In the genomic region with DNA sequence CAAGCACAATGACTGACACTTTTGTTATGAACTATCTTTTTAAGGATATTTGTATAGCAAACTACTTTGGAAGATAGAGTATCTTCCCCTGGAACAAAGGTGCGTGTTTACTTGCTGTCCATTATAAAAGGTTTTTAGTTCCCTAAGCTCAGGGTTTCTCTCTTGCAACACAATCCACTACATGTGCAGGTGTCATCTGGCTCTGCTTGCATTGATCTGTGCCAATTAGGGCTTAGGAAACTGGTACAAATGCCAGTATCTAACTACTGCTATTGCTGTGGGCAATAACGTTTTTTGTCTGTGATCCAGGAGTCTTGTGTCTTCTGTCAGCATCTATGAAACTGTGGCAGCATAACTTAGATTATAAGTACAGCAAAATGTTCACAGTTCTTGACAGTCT, we compare ENCODE assay signal across 1 cellular context.
TF ChIP-seq lines count a peak whose summit lies in the region.

No MANE protein-coding gene starts in this region.

TF ChIP-seq in HCT116, 20 proteins besides CTCF, POLR2A, EP300 and RAD21 (continued from another document):
- TF ChIP-seq YY1 (IDR thresholded peaks at IDR 0.05; ENCODE audit: extremely low read depth, insufficient replicate concordance, low read depth, low read length) (no peak), ELF1 (IDR thresholded peaks at IDR 0.05; ENCODE audit: borderline replicate concordance, low read depth) (no peak), SRF (IDR thresholded peaks at IDR 0.05; ENCODE audit: low read depth) (no peak), SP1 (IDR thresholded peaks at IDR 0.05; ENCODE audit: low read depth) (no peak), EZH2phosphoT487 (IDR thresholded peaks at IDR 0.05; ENCODE audit: borderline replicate concordance) (no peak), CBX3 (IDR thresholded peaks at IDR 0.05; ENCODE audit: low read depth) (no peak)
- TF ChIP-seq, protein P1, sequence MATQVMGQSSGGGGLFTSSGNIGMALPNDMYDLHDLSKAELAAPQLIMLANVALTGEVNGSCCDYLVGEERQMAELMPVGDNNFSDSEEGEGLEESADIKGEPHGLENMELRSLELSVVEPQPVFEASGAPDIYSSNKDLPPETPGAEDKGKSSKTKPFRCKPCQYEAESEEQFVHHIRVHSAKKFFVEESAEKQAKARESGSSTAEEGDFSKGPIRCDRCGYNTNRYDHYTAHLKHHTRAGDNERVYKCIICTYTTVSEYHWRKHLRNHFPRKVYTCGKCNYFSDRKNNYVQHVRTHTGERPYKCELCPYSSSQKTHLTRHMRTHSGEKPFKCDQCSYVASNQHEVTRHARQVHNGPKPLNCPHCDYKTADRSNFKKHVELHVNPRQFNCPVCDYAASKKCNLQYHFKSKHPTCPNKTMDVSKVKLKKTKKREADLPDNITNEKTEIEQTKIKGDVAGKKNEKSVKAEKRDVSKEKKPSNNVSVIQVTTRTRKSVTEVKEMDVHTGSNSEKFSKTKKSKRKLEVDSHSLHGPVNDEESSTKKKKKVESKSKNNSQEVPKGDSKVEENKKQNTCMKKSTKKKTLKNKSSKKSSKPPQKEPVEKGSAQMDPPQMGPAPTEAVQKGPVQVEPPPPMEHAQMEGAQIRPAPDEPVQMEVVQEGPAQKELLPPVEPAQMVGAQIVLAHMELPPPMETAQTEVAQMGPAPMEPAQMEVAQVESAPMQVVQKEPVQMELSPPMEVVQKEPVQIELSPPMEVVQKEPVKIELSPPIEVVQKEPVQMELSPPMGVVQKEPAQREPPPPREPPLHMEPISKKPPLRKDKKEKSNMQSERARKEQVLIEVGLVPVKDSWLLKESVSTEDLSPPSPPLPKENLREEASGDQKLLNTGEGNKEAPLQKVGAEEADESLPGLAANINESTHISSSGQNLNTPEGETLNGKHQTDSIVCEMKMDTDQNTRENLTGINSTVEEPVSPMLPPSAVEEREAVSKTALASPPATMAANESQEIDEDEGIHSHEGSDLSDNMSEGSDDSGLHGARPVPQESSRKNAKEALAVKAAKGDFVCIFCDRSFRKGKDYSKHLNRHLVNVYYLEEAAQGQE (IDR thresholded peaks at IDR 0.05; ENCODE audit: low read depth), result no peak
- TF ChIP-seq, protein P2, sequence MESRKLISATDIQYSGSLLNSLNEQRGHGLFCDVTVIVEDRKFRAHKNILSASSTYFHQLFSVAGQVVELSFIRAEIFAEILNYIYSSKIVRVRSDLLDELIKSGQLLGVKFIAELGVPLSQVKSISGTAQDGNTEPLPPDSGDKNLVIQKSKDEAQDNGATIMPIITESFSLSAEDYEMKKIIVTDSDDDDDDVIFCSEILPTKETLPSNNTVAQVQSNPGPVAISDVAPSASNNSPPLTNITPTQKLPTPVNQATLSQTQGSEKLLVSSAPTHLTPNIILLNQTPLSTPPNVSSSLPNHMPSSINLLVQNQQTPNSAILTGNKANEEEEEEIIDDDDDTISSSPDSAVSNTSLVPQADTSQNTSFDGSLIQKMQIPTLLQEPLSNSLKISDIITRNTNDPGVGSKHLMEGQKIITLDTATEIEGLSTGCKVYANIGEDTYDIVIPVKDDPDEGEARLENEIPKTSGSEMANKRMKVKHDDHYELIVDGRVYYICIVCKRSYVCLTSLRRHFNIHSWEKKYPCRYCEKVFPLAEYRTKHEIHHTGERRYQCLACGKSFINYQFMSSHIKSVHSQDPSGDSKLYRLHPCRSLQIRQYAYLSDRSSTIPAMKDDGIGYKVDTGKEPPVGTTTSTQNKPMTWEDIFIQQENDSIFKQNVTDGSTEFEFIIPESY (IDR thresholded peaks at IDR 0.05; ENCODE audit: extremely low read depth, insufficient replicate concordance, low read length), result no peak
